14 cellular contexts compared by ENCODE assay signal in genomic region chr3:84108442-84108971, GRCh38.
DNase-seq lines count a peak whose midpoint lies in the region; ATAC-seq, FAIRE-seq and TF ChIP-seq lines count a peak whose summit lies in the region.
"Had no signal": no experiment of that assay in that cellular context is flagged by ENCODE, and none has a peak within 500 bp of the region (broad histone marks: within the 10 kb centered on the region; RNA-seq: fewer than 3 reads in every experiment).

No MANE protein-coding gene starts in this region.

- TF ChIP-seq EP300 in HepG2 (IDR thresholded peaks at IDR 0.05; ENCODE audit: low read depth in 2 of 2, low read length in 2 of 2) (no peak), HepG2 (CRISPR knock-in tag; IDR thresholded peaks at IDR 0.05; ENCODE audit: borderline replicate concordance) (no peak)

- H2AFZ ChIP-seq in HepG2 (ENCODE audit: low read length) (no peak overlapping the region), astrocyte (ENCODE audit: low read depth, low read length) (peak overlapping the region; percentile 63), keratinocyte (ENCODE audit: control insufficient read depth, low read length) (peak overlapping the region; percentile 61)

- H3K4me1 ChIP-seq in HepG2 (ENCODE audit: insufficient read depth, low read length) (no peaks in the 10 kb centered on the region), right lobe of liver (no peaks in the 10 kb centered on the region), astrocyte (ENCODE audit: insufficient read depth, low read length) (peaks cover 22% of the 10 kb centered on the region), keratinocyte (ENCODE audit: control insufficient read depth, extremely low read depth, insufficient read depth, low read length) (peaks cover 36% of the 10 kb centered on the region)
- H3K4me1 ChIP-seq: tibial artery had no signal

- H4K20me1 ChIP-seq in HepG2 (ENCODE audit: insufficient read depth, low read length) (no peaks in the 10 kb centered on the region), astrocyte (ENCODE audit: insufficient read depth, low read length) (no peaks in the 10 kb centered on the region), keratinocyte (ENCODE audit: control insufficient read depth, extremely low read depth, insufficient read depth, low read length) (no peaks in the 10 kb centered on the region)

- CTCF ChIA-PET in HepG2 (lab: Yijun Ruan, JAX; ENCODE audit: low intra/inter-chr PET ratio, low total read pairs) = no interaction called here

- peak; percentile 30 for DNase-seq in HepG2 (ENCODE audit: low spot score)
- no peak for DNase-seq in right lobe of liver
- DNase-seq in astrocyte (ENCODE audit: low read depth) = peak; percentile 96
- peak; percentile 79 for DNase-seq in keratinocyte (ENCODE audit: low read depth, low spot score)
- DNase-seq in HCEC 1CT = no peak
- DNase-seq in activated gamma-delta T cell (lab: John Stamatoyannopoulos, UW) = no peak
- no peak for DNase-seq in DMS153 treated with DMSO at 0.1 percent for 48 hours (lab: John Stamatoyannopoulos, UW; ENCODE audit: unreplicated experiment)
- DNase-seq: activated T-cell treated with anti-CD3 and anti-CD28 coated beads for 4 hours, GDM1, NCI-H2171 treated with DMSO at 0.1 percent for 48 hours, T-helper 1 cell, tibial artery had no signal

- TF ChIP-seq CTCF in HepG2 (CRISPR knock-in tag; IDR thresholded peaks at IDR 0.05) (no peak), right lobe of liver (IDR thresholded peaks at IDR 0.05) (no peak), astrocyte (IDR thresholded peaks at IDR 0.05; ENCODE audit: insufficient read depth, low read depth, low read length) (no peak), keratinocyte (optimal IDR thresholded peaks at IDR 0.05 in 1 of 3, IDR thresholded peaks at IDR 0.05 in 1 of 3, conservative IDR thresholded peaks at IDR 0.05 in 1 of 3; ENCODE audit: extremely low read depth in 1 of 3, insufficient read depth in 2 of 3, low read length in 3 of 3) (no peak)

- POLR2A ChIA-PET in HepG2 (lab: Yijun Ruan, JAX) = no interaction called here

- intact Hi-C loops in HepG2 (cut with micrococcal nuclease; ENCODE audit: unreplicated experiment) (no loop called here), right lobe of liver (cut with DNase I) (no loop called here)

- H3K4me3 ChIP-seq in HepG2 (replicated peaks in 1 of 3; ENCODE audit: insufficient read depth in 1 of 3, low read depth in 2 of 3, low read length in 3 of 3) = no peak overlapping the region
- no peak overlapping the region for H3K4me3 ChIP-seq in right lobe of liver
- H3K4me3 ChIP-seq in astrocyte (ENCODE audit: insufficient read depth, low read depth, low read length) = peak overlapping the region; percentile 35
- peak overlapping the region; percentile 27 to 65 (median 47) for H3K4me3 ChIP-seq in keratinocyte (ENCODE audit: control insufficient read depth in 2 of 3, extremely low read depth in 1 of 3, insufficient read depth in 2 of 3, low read depth in 1 of 3, low read length in 3 of 3)
- H3K4me3 ChIP-seq: tibial artery had no signal

- no peaks in the 10 kb centered on the region for H3K9me1 ChIP-seq in keratinocyte (ENCODE audit: control insufficient read depth, extremely low read depth, insufficient read depth, low read length)

- TF ChIP-seq POLR2A in HepG2 (IDR thresholded peaks at IDR 0.05; ENCODE audit: insufficient read depth in 1 of 2, low read depth in 2 of 2, low read length in 2 of 2) (no peak), right lobe of liver (IDR thresholded peaks at IDR 0.05) (no peak)

- dilution Hi-C loops in keratinocyte (cut with MboI; ENCODE audit: extremely low pct_ligation_motif_present, low sequenced_read_pairs) = no loop called here

- H3K9me3 Mint-ChIP-seq in astrocyte (ENCODE audit: unreplicated experiment) = peaks cover 6% of the 10 kb centered on the region

- H3K27me3 Mint-ChIP-seq in astrocyte (ENCODE audit: low read depth, unreplicated experiment) = no peaks in the 10 kb centered on the region

- no peaks in the 10 kb centered on the region for H3K27me3 ChIP-seq in HepG2 (ENCODE audit: control insufficient read depth in 1 of 2, insufficient read depth in 2 of 2, low read length in 2 of 2)
- no peaks in the 10 kb centered on the region for H3K27me3 ChIP-seq in right lobe of liver
- H3K27me3 ChIP-seq in astrocyte (ENCODE audit: insufficient read depth, low read length) = no peaks in the 10 kb centered on the region
- H3K27me3 ChIP-seq in keratinocyte (ENCODE audit: control insufficient read depth, extremely low read depth, insufficient read depth, low read length) = no peaks in the 10 kb centered on the region
- H3K27me3 ChIP-seq: tibial artery had no signal

- H3K9ac ChIP-seq in HepG2 (ENCODE audit: insufficient read depth, low read depth, low read length) = no peak overlapping the region
- peak overlapping the region; percentile 76 for H3K9ac ChIP-seq in astrocyte (ENCODE audit: low read length)
- peak overlapping the region; percentile 70 for H3K9ac ChIP-seq in keratinocyte (ENCODE audit: control insufficient read depth, extremely low read depth, insufficient read depth, low read length)

- in situ Hi-C loops in HepG2 (cut with HindIII; ENCODE audit: extremely low pct_ligation_motif_present, low pct_unique_long_range_greater_than_20kb) = no loop called here

- no TSS peak for BruUV-seq in HepG2 (replicated peaks; lab: Mats Ljungman, UMichigan)

- no peaks in the 10 kb centered on the region for H3K36me3 ChIP-seq in HepG2 (replicated peaks in 1 of 2; ENCODE audit: control insufficient read depth in 1 of 2, insufficient read depth in 2 of 2, low read length in 2 of 2)
- no peaks in the 10 kb centered on the region for H3K36me3 ChIP-seq in right lobe of liver
- no peaks in the 10 kb centered on the region for H3K36me3 ChIP-seq in astrocyte (ENCODE audit: insufficient read depth, low read length)
- H3K36me3 ChIP-seq in keratinocyte (ENCODE audit: control insufficient read depth in 2 of 2, extremely low read depth in 1 of 2, insufficient read depth in 2 of 2, low read length in 2 of 2) = no peaks in the 10 kb centered on the region
- H3K36me3 ChIP-seq: tibial artery had no signal

- no peak for TF ChIP-seq RAD21 in HepG2 (CRISPR knock-in tag; IDR thresholded peaks at IDR 0.05)

- H3K79me2 ChIP-seq in HepG2 (ENCODE audit: insufficient read depth, low read length) = no peaks in the 10 kb centered on the region
- H3K79me2 ChIP-seq in astrocyte (ENCODE audit: insufficient read depth, low read length) = no peaks in the 10 kb centered on the region
- no peaks in the 10 kb centered on the region for H3K79me2 ChIP-seq in keratinocyte (ENCODE audit: control insufficient read depth, insufficient read depth, low read length)

- peak overlapping the region; percentile 81 for H3K27ac Mint-ChIP-seq in astrocyte (ENCODE audit: unreplicated experiment)

- no peak overlapping the region for H3K4me2 ChIP-seq in HepG2 (ENCODE audit: low read depth, low read length)
- H3K4me2 ChIP-seq in astrocyte (ENCODE audit: low read length) = peak overlapping the region; percentile 79
- H3K4me2 ChIP-seq in keratinocyte (ENCODE audit: control insufficient read depth, extremely low read depth, insufficient read depth, low read depth, low read length) = peak overlapping the region; percentile 82

- 2% methylated on average over 4 of the region's 4 CpGs for WGBS in HepG2 (ENCODE audit: low lambda C conversion rate)
- WGBS in right lobe of liver (ENCODE audit: insufficient coverage, low coverage, low lambda C conversion rate, missing lambda C conversion rate) = 18% methylated on average over 4 of the region's 4 CpGs

- H3K36me3 Mint-ChIP-seq in astrocyte (ENCODE audit: low read depth, unreplicated experiment) = no peaks in the 10 kb centered on the region

- no peak for ATAC-seq in HepG2
- no peak for ATAC-seq in right lobe of liver
- no peak for ATAC-seq in HG03521 (IDR thresholded peaks at IDR 0.05; ENCODE audit: unreplicated experiment)

- H3K27ac ChIP-seq in HepG2 (ENCODE audit: extremely low read length, insufficient read depth, low read length) (no peak overlapping the region), right lobe of liver (no peak overlapping the region), astrocyte (ENCODE audit: low read depth, low read length) (peak overlapping the region; percentile 94), keratinocyte (ENCODE audit: control insufficient read depth, insufficient read depth, low read length) (peak overlapping the region; percentile 92)
- H3K27ac ChIP-seq: tibial artery had no signal

- peaks cover 14% of the 10 kb centered on the region for H3K4me1 Mint-ChIP-seq in astrocyte (ENCODE audit: low read depth, unreplicated experiment)

- no peak overlapping the region for H3K4me3 Mint-ChIP-seq in astrocyte (ENCODE audit: unreplicated experiment)

- no peaks in the 10 kb centered on the region for H3K9me3 ChIP-seq in HepG2 (ENCODE audit: low read length)
- H3K9me3 ChIP-seq in right lobe of liver = no peaks in the 10 kb centered on the region
- no peaks in the 10 kb centered on the region for H3K9me3 ChIP-seq in astrocyte (ENCODE audit: insufficient read depth, low read depth, low read length)
- H3K9me3 ChIP-seq in keratinocyte (ENCODE audit: control insufficient read depth, low read depth, low read length) = no peaks in the 10 kb centered on the region
- H3K9me3 ChIP-seq: tibial artery had no signal

- FAIRE-seq in HepG2 (lab: Jason Lieb, UNC) = no peak
- no peak for FAIRE-seq in astrocyte (lab: Jason Lieb, UNC)
- peak; percentile 81 for FAIRE-seq in keratinocyte (lab: Jason Lieb, UNC)
- FAIRE-seq: colon had no signal

TF ChIP-seq in HepG2, 621 proteins besides CTCF, POLR2A, EP300 and RAD21 (continues in another document):
- TF ChIP-seq TAF1 (CRISPR knock-in tag; IDR thresholded peaks at IDR 0.05) = no peak
- TF ChIP-seq ZMAT3 (CRISPR knock-in tag; conservative IDR thresholded peaks at IDR 0.05) = no peak
- no peak for TF ChIP-seq TFDP1 (CRISPR knock-in tag; IDR thresholded peaks at IDR 0.05; ENCODE audit: borderline replicate concordance)
- no peak for TF ChIP-seq RFX1 (IDR thresholded peaks at IDR 0.05)
- no peak for TF ChIP-seq GTF2F1 (IDR thresholded peaks at IDR 0.05; ENCODE audit: low read length)
- TF ChIP-seq HOXD1 (CRISPR knock-in tag; IDR thresholded peaks at IDR 0.05) = no peak
- TF ChIP-seq POLR2AphosphoS5 (IDR thresholded peaks at IDR 0.05; ENCODE audit: low read depth, low read length) = no peak

Comparison
In these comparisons a context has a peak if more than half of its experiments do, and no peak if none do; other contexts are left out.
1. DNase-seq: peak in HepG2 (single experiment), astrocyte (single experiment) and keratinocyte (single experiment); none in right lobe of liver (0 of 3), HCEC 1CT (single experiment), activated gamma-delta T cell (single experiment) and DMS153 treated with DMSO at 0.1 percent for 48 hours (single experiment).
2. H3K27ac ChIP-seq: peak in astrocyte (single experiment) and keratinocyte (single experiment); none in HepG2 (single experiment) and right lobe of liver (0 of 3).
3. H3K4me3 ChIP-seq: peak in astrocyte (single experiment) and keratinocyte (3 of 3); none in HepG2 (0 of 3) and right lobe of liver (0 of 3).